In the genomic region with DNA sequence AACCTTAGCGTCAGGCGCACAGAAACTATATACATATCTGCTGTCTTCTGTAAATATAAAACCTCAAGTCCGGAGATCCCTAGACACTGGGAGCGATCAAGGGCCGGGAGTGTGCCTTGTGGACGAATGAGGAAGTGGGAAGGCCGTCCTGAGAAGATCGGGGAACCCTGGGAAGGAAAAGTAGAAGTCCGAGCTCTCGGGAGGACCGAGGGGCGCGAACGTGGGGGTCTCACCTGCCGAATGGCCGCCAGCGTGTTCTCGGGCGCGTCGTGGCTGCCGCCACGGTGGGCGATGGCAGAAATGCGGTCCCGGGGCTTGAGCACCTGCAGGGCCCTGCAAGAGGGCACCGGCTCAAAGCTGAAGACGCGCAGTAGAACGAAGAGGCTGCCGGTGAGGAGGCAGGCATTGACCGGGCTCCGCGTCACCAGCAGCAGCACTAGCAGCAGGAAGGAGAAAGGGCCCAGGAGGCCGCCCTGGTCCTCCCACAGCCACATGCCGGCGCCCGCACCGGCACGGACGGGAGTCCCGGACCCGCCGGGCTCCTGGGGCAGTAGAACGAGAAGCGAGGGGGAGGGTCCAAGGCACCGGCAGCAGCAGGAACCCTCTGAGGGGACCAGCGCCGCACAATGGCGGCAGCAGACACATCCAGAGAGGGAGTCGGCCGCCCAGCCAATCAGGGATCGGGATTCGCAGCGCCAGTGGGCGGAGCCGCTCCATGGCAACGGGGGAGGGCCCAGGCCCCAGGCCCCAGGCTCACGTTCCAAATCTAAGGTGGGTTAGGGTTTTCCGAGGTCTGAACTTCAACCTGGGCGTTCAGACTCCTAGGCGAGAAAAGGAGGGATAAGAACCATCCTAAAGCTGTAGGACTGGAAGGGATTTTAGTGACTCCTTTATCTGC, we compare ENCODE assay signal across 1 cellular context.
TF ChIP-seq lines count a peak whose summit lies in the region.

A gene with protein sequence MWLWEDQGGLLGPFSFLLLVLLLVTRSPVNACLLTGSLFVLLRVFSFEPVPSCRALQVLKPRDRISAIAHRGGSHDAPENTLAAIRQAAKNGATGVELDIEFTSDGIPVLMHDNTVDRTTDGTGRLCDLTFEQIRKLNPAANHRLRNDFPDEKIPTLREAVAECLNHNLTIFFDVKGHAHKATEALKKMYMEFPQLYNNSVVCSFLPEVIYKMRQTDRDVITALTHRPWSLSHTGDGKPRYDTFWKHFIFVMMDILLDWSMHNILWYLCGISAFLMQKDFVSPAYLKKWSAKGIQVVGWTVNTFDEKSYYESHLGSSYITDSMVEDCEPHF (minus strand): TSS at position 628 of the 898 bp plus-strand sequence. CDS start 134 bp downstream, at position 494.

TF ChIP-seq in HepG2, 621 proteins besides CTCF, POLR2A, EP300 and RAD21 (continued from another document and continues in another):
- peak; percentile 78; the same call in 1 of the 2 replicates for TF ChIP-seq IRF9 (CRISPR knock-in tag; IDR thresholded peaks at IDR 0.05; ENCODE audit: borderline replicate concordance)
- no peak for TF ChIP-seq DBP (CRISPR knock-in tag; IDR thresholded peaks at IDR 0.05; ENCODE audit: not compliant biosample characterization)
- TF ChIP-seq, protein P1, sequence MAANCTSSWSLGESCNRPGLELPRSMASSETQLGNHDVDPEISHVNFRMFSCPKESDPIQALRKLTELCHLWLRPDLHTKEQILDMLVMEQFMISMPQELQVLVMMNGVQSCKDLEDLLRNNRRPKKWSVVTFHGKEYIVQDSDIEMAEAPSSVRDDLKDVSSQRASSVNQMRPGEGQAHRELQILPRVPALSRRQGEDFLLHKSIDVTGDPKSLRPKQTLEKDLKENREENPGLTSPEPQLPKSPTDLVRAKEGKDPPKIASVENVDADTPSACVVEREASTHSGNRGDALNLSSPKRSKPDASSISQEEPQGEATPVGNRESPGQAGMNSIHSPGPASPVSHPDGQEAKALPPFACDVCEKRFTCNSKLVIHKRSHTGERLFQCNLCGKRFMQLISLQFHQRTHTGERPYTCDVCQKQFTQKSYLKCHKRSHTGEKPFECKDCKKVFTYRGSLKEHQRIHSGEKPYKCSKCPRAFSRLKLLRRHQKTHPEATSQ (CRISPR knock-in tag; IDR thresholded peaks at IDR 0.05; ENCODE audit: borderline replicate concordance): no peak
- no peak for TF ChIP-seq ETS1 (CRISPR knock-in tag; IDR thresholded peaks at IDR 0.05)
- peak; percentile 79; the same call in 1 of the 2 replicates for TF ChIP-seq ZFP82 (CRISPR knock-in tag; IDR thresholded peaks at IDR 0.05; ENCODE audit: borderline replicate concordance)
- no peak for TF ChIP-seq GLMP (CRISPR knock-in tag; IDR thresholded peaks at IDR 0.05; ENCODE audit: borderline replicate concordance)
- 0 out of 2 replicates have a peak, but pooled peaks have one; percentile 48 for TF ChIP-seq HES4 (CRISPR knock-in tag; IDR thresholded peaks at IDR 0.05; ENCODE audit: borderline replicate concordance)
- no peak for TF ChIP-seq ZNF282 (IDR thresholded peaks at IDR 0.05; ENCODE audit: partially characterized antibody)
- TF ChIP-seq, protein P2, sequence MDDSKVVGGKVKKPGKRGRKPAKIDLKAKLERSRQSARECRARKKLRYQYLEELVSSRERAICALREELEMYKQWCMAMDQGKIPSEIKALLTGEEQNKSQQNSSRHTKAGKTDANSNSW (CRISPR knock-in tag; IDR thresholded peaks at IDR 0.05; ENCODE audit: borderline replicate concordance): peak; percentile 82; the same call in 1 of the 2 replicates
- TF ChIP-seq ZSCAN30 (CRISPR knock-in tag; IDR thresholded peaks at IDR 0.05): 0 out of 2 replicates have a peak, but pooled peaks have one; percentile 42
- TF ChIP-seq ZMYM2 (CRISPR knock-in tag; IDR thresholded peaks at IDR 0.05): no peak
- no peak for TF ChIP-seq FOSL1 (CRISPR knock-in tag; IDR thresholded peaks at IDR 0.05; ENCODE audit: borderline replicate concordance)
- TF ChIP-seq HNF4A (CRISPR knock-in tag; IDR thresholded peaks at IDR 0.05): no peak
- TF ChIP-seq AGO1 (IDR thresholded peaks at IDR 0.05; ENCODE audit: low read depth, low read length, poor library complexity, severe bottlenecking): peak; percentile 89
- TF ChIP-seq ZBTB7B (CRISPR knock-in tag; IDR thresholded peaks at IDR 0.05): peak; percentile 85; the same call in 1 of the 2 replicates
- 0 out of 2 replicates have a peak, but pooled peaks have one; percentile 72 for TF ChIP-seq ZFP37 (CRISPR knock-in tag; IDR thresholded peaks at IDR 0.05; ENCODE audit: borderline replicate concordance)
- TF ChIP-seq GABPA (IDR thresholded peaks at IDR 0.05; ENCODE audit: low read depth, low read length): no peak
- peak; percentile 34; the same call in 1 of the 2 replicates for TF ChIP-seq GABPA (CRISPR knock-in tag; IDR thresholded peaks at IDR 0.05; ENCODE audit: low read depth)
- peak; percentile 59 for TF ChIP-seq MAX (IDR thresholded peaks at IDR 0.05)
- peak; percentile 93 for TF ChIP-seq THAP11 (CRISPR knock-in tag; IDR thresholded peaks at IDR 0.05)
- no peak; the same call in 1 of the 2 replicates for TF ChIP-seq ARID3A (IDR thresholded peaks at IDR 0.05; ENCODE audit: low read depth, low read length)
- TF ChIP-seq KLF12 (CRISPR knock-in tag; IDR thresholded peaks at IDR 0.05; ENCODE audit: borderline replicate concordance): no peak
- TF ChIP-seq ZNF879 (CRISPR knock-in tag; IDR thresholded peaks at IDR 0.05): no peak
- TF ChIP-seq, protein P3, sequence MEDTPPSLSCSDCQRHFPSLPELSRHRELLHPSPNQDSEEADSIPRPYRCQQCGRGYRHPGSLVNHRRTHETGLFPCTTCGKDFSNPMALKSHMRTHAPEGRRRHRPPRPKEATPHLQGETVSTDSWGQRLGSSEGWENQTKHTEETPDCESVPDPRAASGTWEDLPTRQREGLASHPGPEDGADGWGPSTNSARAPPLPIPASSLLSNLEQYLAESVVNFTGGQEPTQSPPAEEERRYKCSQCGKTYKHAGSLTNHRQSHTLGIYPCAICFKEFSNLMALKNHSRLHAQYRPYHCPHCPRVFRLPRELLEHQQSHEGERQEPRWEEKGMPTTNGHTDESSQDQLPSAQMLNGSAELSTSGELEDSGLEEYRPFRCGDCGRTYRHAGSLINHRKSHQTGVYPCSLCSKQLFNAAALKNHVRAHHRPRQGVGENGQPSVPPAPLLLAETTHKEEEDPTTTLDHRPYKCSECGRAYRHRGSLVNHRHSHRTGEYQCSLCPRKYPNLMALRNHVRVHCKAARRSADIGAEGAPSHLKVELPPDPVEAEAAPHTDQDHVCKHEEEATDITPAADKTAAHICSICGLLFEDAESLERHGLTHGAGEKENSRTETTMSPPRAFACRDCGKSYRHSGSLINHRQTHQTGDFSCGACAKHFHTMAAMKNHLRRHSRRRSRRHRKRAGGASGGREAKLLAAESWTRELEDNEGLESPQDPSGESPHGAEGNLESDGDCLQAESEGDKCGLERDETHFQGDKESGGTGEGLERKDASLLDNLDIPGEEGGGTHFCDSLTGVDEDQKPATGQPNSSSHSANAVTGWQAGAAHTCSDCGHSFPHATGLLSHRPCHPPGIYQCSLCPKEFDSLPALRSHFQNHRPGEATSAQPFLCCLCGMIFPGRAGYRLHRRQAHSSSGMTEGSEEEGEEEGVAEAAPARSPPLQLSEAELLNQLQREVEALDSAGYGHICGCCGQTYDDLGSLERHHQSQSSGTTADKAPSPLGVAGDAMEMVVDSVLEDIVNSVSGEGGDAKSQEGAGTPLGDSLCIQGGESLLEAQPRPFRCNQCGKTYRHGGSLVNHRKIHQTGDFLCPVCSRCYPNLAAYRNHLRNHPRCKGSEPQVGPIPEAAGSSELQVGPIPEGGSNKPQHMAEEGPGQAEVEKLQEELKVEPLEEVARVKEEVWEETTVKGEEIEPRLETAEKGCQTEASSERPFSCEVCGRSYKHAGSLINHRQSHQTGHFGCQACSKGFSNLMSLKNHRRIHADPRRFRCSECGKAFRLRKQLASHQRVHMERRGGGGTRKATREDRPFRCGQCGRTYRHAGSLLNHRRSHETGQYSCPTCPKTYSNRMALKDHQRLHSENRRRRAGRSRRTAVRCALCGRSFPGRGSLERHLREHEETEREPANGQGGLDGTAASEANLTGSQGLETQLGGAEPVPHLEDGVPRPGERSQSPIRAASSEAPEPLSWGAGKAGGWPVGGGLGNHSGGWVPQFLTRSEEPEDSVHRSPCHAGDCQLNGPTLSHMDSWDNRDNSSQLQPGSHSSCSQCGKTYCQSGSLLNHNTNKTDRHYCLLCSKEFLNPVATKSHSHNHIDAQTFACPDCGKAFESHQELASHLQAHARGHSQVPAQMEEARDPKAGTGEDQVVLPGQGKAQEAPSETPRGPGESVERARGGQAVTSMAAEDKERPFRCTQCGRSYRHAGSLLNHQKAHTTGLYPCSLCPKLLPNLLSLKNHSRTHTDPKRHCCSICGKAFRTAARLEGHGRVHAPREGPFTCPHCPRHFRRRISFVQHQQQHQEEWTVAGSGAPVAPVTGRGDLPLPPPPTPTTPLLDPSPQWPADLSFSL (CRISPR knock-in tag; IDR thresholded peaks at IDR 0.05): no peak
- peak; percentile 71 for TF ChIP-seq MED13 (CRISPR knock-in tag; IDR thresholded peaks at IDR 0.05)
- TF ChIP-seq SRY (CRISPR knock-in tag; IDR thresholded peaks at IDR 0.05): peak; percentile 84
- TF ChIP-seq, protein P4, sequence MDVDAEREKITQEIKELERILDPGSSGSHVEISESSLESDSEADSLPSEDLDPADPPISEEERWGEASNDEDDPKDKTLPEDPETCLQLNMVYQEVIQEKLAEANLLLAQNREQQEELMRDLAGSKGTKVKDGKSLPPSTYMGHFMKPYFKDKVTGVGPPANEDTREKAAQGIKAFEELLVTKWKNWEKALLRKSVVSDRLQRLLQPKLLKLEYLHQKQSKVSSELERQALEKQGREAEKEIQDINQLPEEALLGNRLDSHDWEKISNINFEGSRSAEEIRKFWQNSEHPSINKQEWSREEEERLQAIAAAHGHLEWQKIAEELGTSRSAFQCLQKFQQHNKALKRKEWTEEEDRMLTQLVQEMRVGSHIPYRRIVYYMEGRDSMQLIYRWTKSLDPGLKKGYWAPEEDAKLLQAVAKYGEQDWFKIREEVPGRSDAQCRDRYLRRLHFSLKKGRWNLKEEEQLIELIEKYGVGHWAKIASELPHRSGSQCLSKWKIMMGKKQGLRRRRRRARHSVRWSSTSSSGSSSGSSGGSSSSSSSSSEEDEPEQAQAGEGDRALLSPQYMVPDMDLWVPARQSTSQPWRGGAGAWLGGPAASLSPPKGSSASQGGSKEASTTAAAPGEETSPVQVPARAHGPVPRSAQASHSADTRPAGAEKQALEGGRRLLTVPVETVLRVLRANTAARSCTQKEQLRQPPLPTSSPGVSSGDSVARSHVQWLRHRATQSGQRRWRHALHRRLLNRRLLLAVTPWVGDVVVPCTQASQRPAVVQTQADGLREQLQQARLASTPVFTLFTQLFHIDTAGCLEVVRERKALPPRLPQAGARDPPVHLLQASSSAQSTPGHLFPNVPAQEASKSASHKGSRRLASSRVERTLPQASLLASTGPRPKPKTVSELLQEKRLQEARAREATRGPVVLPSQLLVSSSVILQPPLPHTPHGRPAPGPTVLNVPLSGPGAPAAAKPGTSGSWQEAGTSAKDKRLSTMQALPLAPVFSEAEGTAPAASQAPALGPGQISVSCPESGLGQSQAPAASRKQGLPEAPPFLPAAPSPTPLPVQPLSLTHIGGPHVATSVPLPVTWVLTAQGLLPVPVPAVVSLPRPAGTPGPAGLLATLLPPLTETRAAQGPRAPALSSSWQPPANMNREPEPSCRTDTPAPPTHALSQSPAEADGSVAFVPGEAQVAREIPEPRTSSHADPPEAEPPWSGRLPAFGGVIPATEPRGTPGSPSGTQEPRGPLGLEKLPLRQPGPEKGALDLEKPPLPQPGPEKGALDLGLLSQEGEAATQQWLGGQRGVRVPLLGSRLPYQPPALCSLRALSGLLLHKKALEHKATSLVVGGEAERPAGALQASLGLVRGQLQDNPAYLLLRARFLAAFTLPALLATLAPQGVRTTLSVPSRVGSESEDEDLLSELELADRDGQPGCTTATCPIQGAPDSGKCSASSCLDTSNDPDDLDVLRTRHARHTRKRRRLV (CRISPR knock-in tag; IDR thresholded peaks at IDR 0.05): peak; percentile 89
- TF ChIP-seq ZNF101 (CRISPR knock-in tag; IDR thresholded peaks at IDR 0.05; ENCODE audit: borderline replicate concordance, low read depth): no peak
- TF ChIP-seq ZKSCAN5 (CRISPR knock-in tag; IDR thresholded peaks at IDR 0.05): 0 out of 2 replicates have a peak, but pooled peaks have one; percentile 35
